8 cellular contexts compared by ENCODE assay signal in genomic region chr1:26785611-26786436, GRCh38. TPM values are rescaled to one million over a fixed set of nuclear protein-coding genes. Genes with fewer than 3 reads are reported as not detected.
DNase-seq lines count a peak whose midpoint lies in the region; ATAC-seq and TF ChIP-seq lines count a peak whose summit lies in the region.

No MANE protein-coding gene starts in this region.

- H3K4me3 ChIP-seq in muscle layer of duodenum (ENCODE audit: low read depth in 1 of 2, low read length in 2 of 2) = peak overlapping the region in 1 of 2 donors; percentile 83

- no peak for TF ChIP-seq CTCF in chondrocyte (IDR thresholded peaks at IDR 0.05)

- H3K4me1 ChIP-seq in muscle layer of duodenum (ENCODE audit: control insufficient read depth in 1 of 2, insufficient read depth in 2 of 2, low read length in 2 of 2) = peaks cover 31 to 66% of the 10 kb centered on the region in 2 donors

- no peaks in the 10 kb centered on the region for H3K9me3 ChIP-seq in muscle layer of duodenum (ENCODE audit: control insufficient read depth in 1 of 2, low read length in 2 of 2)

- H3K9me3 Mint-ChIP-seq in chondrocyte (ENCODE audit: low read depth) = no peaks in the 10 kb centered on the region

- H3K4me3 Mint-ChIP-seq in chondrocyte (ENCODE audit: unreplicated experiment) = no peak overlapping the region

- H3K27ac ChIP-seq in muscle layer of duodenum (ENCODE audit: low read length) = peak overlapping the region; percentile 99

- ATAC-seq in GM21390 (IDR thresholded peaks at IDR 0.05; ENCODE audit: unreplicated experiment) = no peak

- no peaks in the 10 kb centered on the region for H3K27me3 Mint-ChIP-seq in chondrocyte (ENCODE audit: low read depth)

- peak; percentile 76 for DNase-seq in EH (ENCODE audit: low read depth)
- peak; percentile 55 for DNase-seq in NOMO-1 treated with dmso at 0.1 percent for 144 hours (lab: John Stamatoyannopoulos, UW; ENCODE audit: unreplicated experiment)
- no peak for DNase-seq in chondrocyte (ENCODE audit: low spot score)
- DNase-seq in NCI-H526 (lab: John Stamatoyannopoulos, UW) = no peak
- DNase-seq in NCI-H446 treated with DMSO at 0.1 percent for 48 hours (lab: John Stamatoyannopoulos, UW) = no peak
- DNase-seq in SHP77 (lab: John Stamatoyannopoulos, UW) = no peak

- peaks cover 73% of the 10 kb centered on the region for H3K4me1 Mint-ChIP-seq in chondrocyte (ENCODE audit: low read depth)

- no peaks in the 10 kb centered on the region for H3K27me3 ChIP-seq in muscle layer of duodenum (ENCODE audit: low read depth, low read length)

- peak overlapping the region; percentile 100 for H3K27ac Mint-ChIP-seq in chondrocyte (ENCODE audit: unreplicated experiment)

- peaks cover 13% of the 10 kb centered on the region for H3K36me3 Mint-ChIP-seq in chondrocyte (ENCODE audit: low read depth)

- H3K36me3 ChIP-seq in muscle layer of duodenum (ENCODE audit: control insufficient read depth in 1 of 2, insufficient read depth in 2 of 2, low read length in 2 of 2) = peaks cover 10 to 14% of the 10 kb centered on the region in 2 donors

RNA-seq across cellular contexts. Expression of gene PIGV, which starts 1.9 kb away (rescaled TPM):
- 11.2 to 15.8 TPM (median 12.4 TPM) in 3 replicates for total RNA-seq in chondrocyte

RNA-seq across cellular contexts. Expression of gene ZDHHC18, which starts 40.7 kb away (rescaled TPM):
- 20.2 to 27.8 TPM (median 25.5 TPM) in 3 replicates for total RNA-seq in chondrocyte

Comparison
In these comparisons a context has a peak if more than half of its experiments do, and no peak if none do; other contexts are left out.
1. DNase-seq: peak in EH (single experiment) and NOMO-1 treated with dmso at 0.1 percent for 144 hours (single experiment); none in chondrocyte (single experiment), NCI-H526 (0 of 2), NCI-H446 treated with DMSO at 0.1 percent for 48 hours (single experiment) and SHP77 (0 of 2).